In the genomic region with DNA sequence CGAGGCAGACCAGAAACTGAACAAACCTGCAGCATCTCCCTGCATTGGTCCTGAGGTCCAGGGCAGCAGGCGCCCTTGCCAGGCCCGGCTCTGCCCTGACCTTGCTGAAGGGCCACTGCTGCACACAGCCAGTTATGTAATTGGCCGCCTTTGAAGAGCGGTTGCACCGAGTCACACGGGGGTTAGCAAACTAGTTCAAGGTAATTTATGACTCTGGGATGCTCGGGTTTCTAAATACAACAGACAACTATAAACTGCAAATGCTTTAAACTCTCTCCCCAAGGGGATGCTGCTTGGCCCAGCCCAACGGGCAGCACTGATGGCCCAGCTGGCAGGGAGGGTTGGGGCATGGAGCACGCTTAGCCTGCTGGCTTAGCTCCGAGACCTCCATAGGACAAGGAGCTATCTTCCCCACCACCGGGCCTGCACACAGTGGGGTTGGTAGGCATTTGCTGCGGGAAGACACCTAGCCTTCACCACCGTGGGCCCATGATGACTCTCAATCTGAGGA, we compare ENCODE assay signal across 17 cellular contexts.
"Had no signal": no experiment of that assay in that cellular context is flagged by ENCODE, and none has a peak within 500 bp of the region (broad histone marks: within the 10 kb centered on the region; RNA-seq: fewer than 3 reads in every experiment).

No MANE protein-coding gene starts in this region.

- H3K4me3 ChIP-seq: cardiac muscle cell, colonic mucosa, gastroesophageal sphincter, prostate gland, testis had no signal

- H3K9me3 Mint-ChIP-seq: activated T-cell treated with anti-CD3 and anti-CD28 coated beads, Interleukin-2, amount 50 U/mL, for 72 hours; naive thymus-derived CD4-positive, alpha-beta T cell; T-helper 2 cell treated with Interferon-gamma antibody and Interleukin-4, amounts not matched to agents 5 μg/mL and 100 μg/mL, for 36 hours had no signal

- H3K9me3 ChIP-seq: colonic mucosa, gastroesophageal sphincter, neutrophil, prostate gland, testis had no signal

- H3K4me3 Mint-ChIP-seq: activated T-cell treated with anti-CD3 and anti-CD28 coated beads, Interleukin-2, amount 50 U/mL, for 72 hours; naive thymus-derived CD4-positive, alpha-beta T cell; T-helper 2 cell treated with Interferon-gamma antibody and Interleukin-4, amounts not matched to agents 5 μg/mL and 100 μg/mL, for 36 hours had no signal

- FAIRE-seq: astrocyte, keratinocyte, urothelium cell line had no signal

- H3K27ac Mint-ChIP-seq: activated T-cell treated with anti-CD3 and anti-CD28 coated beads, Interleukin-2, amount 50 U/mL, for 72 hours; naive thymus-derived CD4-positive, alpha-beta T cell; T-helper 2 cell treated with Interferon-gamma antibody and Interleukin-4, amounts not matched to agents 5 μg/mL and 100 μg/mL, for 36 hours had no signal

- H3K27ac ChIP-seq: cardiac muscle cell, colonic mucosa, gastroesophageal sphincter, neutrophil, prostate gland, testis had no signal

- H3K36me3 Mint-ChIP-seq: naive thymus-derived CD4-positive, alpha-beta T cell had no signal

- DNase-seq: activated T-cell treated with anti-CD3 and anti-CD28 coated beads, Interleukin-2, amount 50 U/mL, for 72 hours; colonic mucosa; effector CD8-positive, alpha-beta T cell; naive thymus-derived CD4-positive, alpha-beta T cell; stimulated activated CD4-positive, alpha-beta T cell treated with anti-CD3 and anti-CD28 coated beads, Interleukin-4, amount 100 ng/mL, for 1 hour; stimulated activated CD8-positive, alpha-beta memory T cell treated with anti-CD3 and anti-CD28 coated beads, Interleukin-4, amount 100 ng/mL, for 48 hours; stimulated activated naive CD8-positive, alpha-beta T cell treated with anti-CD3 and anti-CD28 coated beads, Interleukin-15, Interleukin-2, amounts not matched to agents 100 U/mL and 50 U/mL, for 24 hours; testis had no signal

- ATAC-seq: activated CD4-positive, CD25-positive, alpha-beta regulatory T cell treated with anti-CD3 and anti-CD28 coated beads, Interleukin-2, amount 50 U/mL, for 24 hours; activated T-cell treated with anti-CD3 and anti-CD28 coated beads, Interleukin-2, amount 50 U/mL, for 72 hours; gastroesophageal sphincter; naive thymus-derived CD4-positive, alpha-beta T cell; stimulated activated naive CD8-positive, alpha-beta T cell treated with anti-CD3 and anti-CD28 coated beads, Interleukin-15, Interleukin-2, amounts not matched to agents 100 U/mL and 50 U/mL, for 24 hours had no signal

- H3K27me3 ChIP-seq: cardiac muscle cell, colonic mucosa, testis had no signal

- H3K4me1 ChIP-seq: colonic mucosa, gastroesophageal sphincter, prostate gland, testis had no signal

- H3K36me3 ChIP-seq: cardiac muscle cell, colonic mucosa, gastroesophageal sphincter, neutrophil, prostate gland had no signal
